ENCODE assay signal across 1 cellular context in the genomic region with DNA sequence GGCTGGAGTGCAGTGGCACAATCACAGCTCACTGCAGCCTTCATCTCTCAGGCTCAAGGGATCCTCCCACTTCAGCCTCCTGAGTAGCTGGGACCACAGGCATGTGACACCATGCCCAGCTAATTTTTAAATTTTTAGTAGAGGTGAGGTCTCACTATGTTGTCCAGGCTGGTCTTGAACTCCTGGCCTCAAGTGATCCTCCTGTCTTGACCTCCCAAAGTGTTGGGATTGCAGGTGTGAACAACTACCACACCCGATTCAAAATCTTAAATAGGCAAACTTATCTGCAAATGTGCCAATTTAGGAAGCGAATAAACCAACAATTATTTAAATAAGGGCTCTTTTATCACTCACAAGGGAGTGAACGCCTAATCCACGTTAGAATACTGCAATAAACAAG.
TF ChIP-seq lines count a peak whose summit lies in the region.

No MANE protein-coding gene starts in this region.

TF ChIP-seq in A549, 52 proteins besides CTCF, POLR2A, EP300 and RAD21 (continued from another document):
- TF ChIP-seq, protein P1, sequence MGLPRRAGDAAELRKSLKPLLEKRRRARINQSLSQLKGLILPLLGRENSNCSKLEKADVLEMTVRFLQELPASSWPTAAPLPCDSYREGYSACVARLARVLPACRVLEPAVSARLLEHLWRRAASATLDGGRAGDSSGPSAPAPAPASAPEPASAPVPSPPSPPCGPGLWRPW (IDR thresholded peaks at IDR 0.05), result no peak
- TF ChIP-seq, protein P2, sequence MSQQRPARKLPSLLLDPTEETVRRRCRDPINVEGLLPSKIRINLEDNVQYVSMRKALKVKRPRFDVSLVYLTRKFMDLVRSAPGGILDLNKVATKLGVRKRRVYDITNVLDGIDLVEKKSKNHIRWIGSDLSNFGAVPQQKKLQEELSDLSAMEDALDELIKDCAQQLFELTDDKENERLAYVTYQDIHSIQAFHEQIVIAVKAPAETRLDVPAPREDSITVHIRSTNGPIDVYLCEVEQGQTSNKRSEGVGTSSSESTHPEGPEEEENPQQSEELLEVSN (IDR thresholded peaks at IDR 0.05; ENCODE audit: borderline replicate concordance, low read depth), result no peak
- TF ChIP-seq, protein P3, sequence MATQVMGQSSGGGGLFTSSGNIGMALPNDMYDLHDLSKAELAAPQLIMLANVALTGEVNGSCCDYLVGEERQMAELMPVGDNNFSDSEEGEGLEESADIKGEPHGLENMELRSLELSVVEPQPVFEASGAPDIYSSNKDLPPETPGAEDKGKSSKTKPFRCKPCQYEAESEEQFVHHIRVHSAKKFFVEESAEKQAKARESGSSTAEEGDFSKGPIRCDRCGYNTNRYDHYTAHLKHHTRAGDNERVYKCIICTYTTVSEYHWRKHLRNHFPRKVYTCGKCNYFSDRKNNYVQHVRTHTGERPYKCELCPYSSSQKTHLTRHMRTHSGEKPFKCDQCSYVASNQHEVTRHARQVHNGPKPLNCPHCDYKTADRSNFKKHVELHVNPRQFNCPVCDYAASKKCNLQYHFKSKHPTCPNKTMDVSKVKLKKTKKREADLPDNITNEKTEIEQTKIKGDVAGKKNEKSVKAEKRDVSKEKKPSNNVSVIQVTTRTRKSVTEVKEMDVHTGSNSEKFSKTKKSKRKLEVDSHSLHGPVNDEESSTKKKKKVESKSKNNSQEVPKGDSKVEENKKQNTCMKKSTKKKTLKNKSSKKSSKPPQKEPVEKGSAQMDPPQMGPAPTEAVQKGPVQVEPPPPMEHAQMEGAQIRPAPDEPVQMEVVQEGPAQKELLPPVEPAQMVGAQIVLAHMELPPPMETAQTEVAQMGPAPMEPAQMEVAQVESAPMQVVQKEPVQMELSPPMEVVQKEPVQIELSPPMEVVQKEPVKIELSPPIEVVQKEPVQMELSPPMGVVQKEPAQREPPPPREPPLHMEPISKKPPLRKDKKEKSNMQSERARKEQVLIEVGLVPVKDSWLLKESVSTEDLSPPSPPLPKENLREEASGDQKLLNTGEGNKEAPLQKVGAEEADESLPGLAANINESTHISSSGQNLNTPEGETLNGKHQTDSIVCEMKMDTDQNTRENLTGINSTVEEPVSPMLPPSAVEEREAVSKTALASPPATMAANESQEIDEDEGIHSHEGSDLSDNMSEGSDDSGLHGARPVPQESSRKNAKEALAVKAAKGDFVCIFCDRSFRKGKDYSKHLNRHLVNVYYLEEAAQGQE (IDR thresholded peaks at IDR 0.05), result no peak
